Comparison of ENCODE assay signal across 8 cellular contexts in genomic region chr20:63980806-63981728, GRCh38. TPM values are rescaled to one million over a fixed set of nuclear protein-coding genes. Genes with fewer than 3 reads are reported as not detected.
DNase-seq lines count a peak whose midpoint lies in the region; ATAC-seq and TF ChIP-seq lines count a peak whose summit lies in the region.

PRPF6 (plus strand) TSS chr20:63981132; CDS start chr20:63981246, 114 bp downstream.

- peaks cover 19% of the 10 kb centered on the region for H3K36me3 ChIP-seq in right atrium auricular region
- H3K36me3 ChIP-seq in uterus = no peaks in the 10 kb centered on the region

- H3K9me3 ChIP-seq in T-helper 17 cell (ENCODE audit: control insufficient read depth, low read length, poor library complexity, severe bottlenecking) = no peaks in the 10 kb centered on the region
- H3K9me3 ChIP-seq in right atrium auricular region = no peaks in the 10 kb centered on the region
- no peaks in the 10 kb centered on the region for H3K9me3 ChIP-seq in uterus

- in situ Hi-C loops in GM13976 (cut with MboI; ENCODE audit: low sequenced_read_pairs, unreplicated experiment) = no loop called here

- no peaks in the 10 kb centered on the region for H3K27me3 Mint-ChIP-seq in T-helper 17 cell

- H3K27ac ChIP-seq in angular gyrus (ENCODE audit: low read depth, low read length) (peak within 1 kb of the TSS; percentile 67), right atrium auricular region (peak within 1 kb of the TSS; percentile 75 to 87), uterus (peak within 1 kb of the TSS; percentile 51 to 61)

- H3K36me3 Mint-ChIP-seq in T-helper 17 cell (ENCODE audit: low read depth) = peaks cover 10% of the 10 kb centered on the region

- H3K4me1 ChIP-seq in right atrium auricular region (peaks cover 0 to 45% of the 10 kb centered on the region in 2 donors), uterus (peaks cover 0 to 21% of the 10 kb centered on the region in 2 donors)

- H3K4me1 Mint-ChIP-seq in T-helper 17 cell = peaks cover 52% of the 10 kb centered on the region

- peak; percentile 98 for DNase-seq in GM13976 (ENCODE audit: low spot score)
- DNase-seq in NCI-H1694 treated with DMSO at 0.1 percent for 48 hours (lab: John Stamatoyannopoulos, UW) = peak; percentile 89
- DNase-seq in T-helper 17 cell = peak; percentile 91 to 94 (median 93)
- DNase-seq in right atrium auricular region (ENCODE audit: low spot score) = peak; percentile 94
- peak; percentile 85 for DNase-seq in pulmonary artery endothelial cell (ENCODE audit: low read depth, low spot score)
- DNase-seq in uterus = peak; percentile 89

- TF ChIP-seq POLR2A in uterus (IDR thresholded peaks at IDR 0.05) = peak in 1 of 2 donors; percentile 64

- H3K27me3 ChIP-seq in right atrium auricular region = no peaks in the 10 kb centered on the region
- peaks cover 0 to 5% of the 10 kb centered on the region in 2 donors for H3K27me3 ChIP-seq in uterus

- H3K4me3 Mint-ChIP-seq in T-helper 17 cell = peak within 1 kb of the TSS; percentile 96

- peak within 1 kb of the TSS; percentile 80 to 87 for H3K4me3 ChIP-seq in right atrium auricular region
- peak within 1 kb of the TSS; percentile 85 to 89 for H3K4me3 ChIP-seq in uterus

- intact Hi-C loops in uterus (cut with DNase I; ENCODE audit: low total_unique reads) = no loop called here

- peak; percentile 45 for ATAC-seq in HG02884 (IDR thresholded peaks at IDR 0.05; ENCODE audit: unreplicated experiment)
- peak; percentile 73 for ATAC-seq in T-helper 17 cell

- peak within 1 kb of the TSS; percentile 92 for H3K27ac Mint-ChIP-seq in T-helper 17 cell

- TF ChIP-seq CTCF in GM13976 (IDR thresholded peaks at IDR 0.05; ENCODE audit: borderline replicate concordance, control extremely low read depth, extremely low read depth, insufficient read depth, missing control alignments) (peak; percentile 91), right atrium auricular region (IDR thresholded peaks at IDR 0.05) (peak; percentile 66 to 92), uterus (IDR thresholded peaks at IDR 0.05) (peak; percentile 71 to 88 (median 76))

RNA-seq across cellular contexts. Expression of gene PRPF6, which starts in this region (rescaled TPM):
- total RNA-seq in T-helper 17 cell (10 to 100 TPM; 63.8 to 64.9 TPM), right atrium auricular region (10 to 100 TPM; 32.9 to 43.6 TPM), pulmonary artery endothelial cell (71.7 and 83.0 TPM in 2 replicates), uterus (10 to 100 TPM; 28.5 to 73.0 (median 69.6) TPM)

Comparison
In these comparisons a context has a peak if more than half of its experiments do, and no peak if none do; other contexts are left out.
1. Peak in every context shown above with its lines: DNase-seq, ATAC-seq, H3K4me3 ChIP-seq and H3K27ac ChIP-seq.